In the genomic region with DNA sequence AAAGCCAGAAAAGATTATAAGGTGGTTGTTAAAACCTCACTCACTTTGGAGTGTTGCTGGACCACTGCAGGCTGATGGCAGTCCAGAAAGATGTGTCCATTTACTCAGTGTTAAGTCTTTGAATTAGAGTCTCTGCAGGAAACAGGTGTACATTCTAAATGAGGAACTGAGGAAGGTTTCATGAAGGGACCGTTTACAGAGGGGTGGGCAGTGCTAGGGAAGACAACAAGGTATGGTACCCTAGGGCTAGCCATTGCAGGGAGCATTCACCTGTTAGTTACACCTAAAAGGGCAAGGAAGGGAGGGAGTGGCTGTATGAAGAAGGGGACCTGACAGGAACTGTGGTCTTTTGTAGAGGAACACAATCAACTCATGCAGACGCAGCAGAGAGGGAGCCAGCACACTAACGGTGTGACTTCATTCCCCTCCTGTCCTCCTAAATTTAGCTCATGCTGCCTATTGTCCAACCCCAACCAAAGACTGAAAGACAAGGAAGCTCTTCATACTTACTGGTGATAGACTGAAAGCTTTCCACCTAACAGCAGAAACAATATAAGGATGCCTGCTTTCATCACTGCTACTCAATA, we compare ENCODE assay signal across 19 cellular contexts. TPM values are rescaled to one million over a fixed set of nuclear protein-coding genes. Genes with fewer than 3 reads are reported as not detected.
DNase-seq lines count a peak whose midpoint lies in the region; ATAC-seq, FAIRE-seq and TF ChIP-seq lines count a peak whose summit lies in the region.
"Had no signal": no experiment of that assay in that cellular context is flagged by ENCODE, and none has a peak within 500 bp of the region (broad histone marks: within the 10 kb centered on the region; RNA-seq: fewer than 3 reads in every experiment).

No MANE protein-coding gene starts in this region.

- WGBS in HepG2 (ENCODE audit: low lambda C conversion rate): 0% methylated on average over 3 of the region's 3 CpGs

- FAIRE-seq in HepG2 (lab: Jason Lieb, UNC): no peak
- FAIRE-seq: colon, urothelium cell line had no signal

- H3K9ac ChIP-seq in BLaER1 treated with 17β-estradiol and CSF1 and Interleukin-3, amounts not matched to agents 10 nM and 100 nM: no peak overlapping the region
- no peak overlapping the region for H3K9ac ChIP-seq in Loucy (ENCODE audit: low read depth, low read length, poor library complexity, severe bottlenecking)
- no peak overlapping the region for H3K9ac ChIP-seq in HepG2 (ENCODE audit: insufficient read depth, low read depth, low read length)

- intact Hi-C loops in HepG2 (cut with micrococcal nuclease; ENCODE audit: unreplicated experiment): no loop called here

- TF ChIP-seq RAD21 in HepG2 (CRISPR knock-in tag; IDR thresholded peaks at IDR 0.05): no peak

- CTCF ChIA-PET in HepG2 (lab: Yijun Ruan, JAX; ENCODE audit: low intra/inter-chr PET ratio, low total read pairs): no interaction called here

- DNase-seq in GM19238 (ENCODE audit: insufficient read length, low spot score) (peak; percentile 20), HepG2 (ENCODE audit: low spot score) (no peak), NCI-H2227 (lab: John Stamatoyannopoulos, UW; ENCODE audit: unreplicated experiment) (no peak)
- DNase-seq in activated T-cell treated with anti-CD3 and anti-CD28 coated beads, Interleukin-2, amount 50 U/mL, for 48 hours: no peak
- DNase-seq: activated naive CD8-positive, alpha-beta T cell treated with anti-CD3 and anti-CD28 coated beads, Interleukin-2, amount 50 U/mL, for 24 hours; Calu3; mesenchymal stem cell; NCI-H1105 treated with DMSO at 0.1 percent for 48 hours; NCI-H446 treated with DMSO at 0.1 percent for 48 hours; posterior cingulate gyrus; SHP77 treated with DMSO at 0.1 percent for 48 hours; WERI-Rb-1 had no signal

- in situ Hi-C loops in HepG2 (cut with HindIII; ENCODE audit: extremely low pct_ligation_motif_present, low pct_unique_long_range_greater_than_20kb): no loop called here

- TF ChIP-seq POLR2A in HepG2 (IDR thresholded peaks at IDR 0.05; ENCODE audit: insufficient read depth in 1 of 2, low read depth in 2 of 2, low read length in 2 of 2): no peak

- no peaks in the 10 kb centered on the region for H3K36me3 ChIP-seq in BLaER1 treated with 17β-estradiol and CSF1 and Interleukin-3, amounts not matched to agents 10 nM and 100 nM
- H3K36me3 ChIP-seq in Loucy (ENCODE audit: insufficient read depth, low read length) (no peaks in the 10 kb centered on the region), HepG2 (replicated peaks in 1 of 2; ENCODE audit: control insufficient read depth in 1 of 2, insufficient read depth in 2 of 2, low read length in 2 of 2) (no peaks in the 10 kb centered on the region)
- H3K36me3 ChIP-seq: WERI-Rb-1 had no signal

- H3K4me3 ChIP-seq in BLaER1 treated with 17β-estradiol and CSF1 and Interleukin-3, amounts not matched to agents 10 nM and 100 nM: no peak overlapping the region
- no peak overlapping the region for H3K4me3 ChIP-seq in Loucy (ENCODE audit: low read length, poor library complexity, severe bottlenecking)
- no peak overlapping the region for H3K4me3 ChIP-seq in HepG2 (replicated peaks in 1 of 3; ENCODE audit: insufficient read depth in 1 of 3, low read depth in 2 of 3, low read length in 3 of 3)

- TF ChIP-seq EP300 in HepG2 (IDR thresholded peaks at IDR 0.05; ENCODE audit: low read depth in 2 of 2, low read length in 2 of 2): no peak
- TF ChIP-seq EP300 in HepG2 (CRISPR knock-in tag; IDR thresholded peaks at IDR 0.05; ENCODE audit: borderline replicate concordance): no peak

- peak; percentile 42 for ATAC-seq in HG02798 (IDR thresholded peaks at IDR 0.05; ENCODE audit: poor library complexity, unreplicated experiment)
- ATAC-seq in HepG2: no peak
- no peak for ATAC-seq in HG03521 (IDR thresholded peaks at IDR 0.05; ENCODE audit: unreplicated experiment)
- ATAC-seq: activated naive CD8-positive, alpha-beta T cell treated with anti-CD3 and anti-CD28 coated beads, Interleukin-2, amount 50 U/mL, for 24 hours had no signal

- H2AFZ ChIP-seq in Loucy (ENCODE audit: low read length) (peak overlapping the region; percentile 56), HepG2 (ENCODE audit: low read length) (no peak overlapping the region)

- peak overlapping the region in 9 of 11 experiments; percentile 5 to 71 (median 54); a peak in 16 of 22 replicates for H3K4me2 ChIP-seq in BLaER1 treated with 17β-estradiol and CSF1 and Interleukin-3, amounts not matched to agents 10 nM and 100 nM
- H3K4me2 ChIP-seq in Loucy (ENCODE audit: low read depth, low read length, poor library complexity, severe bottlenecking): no peak overlapping the region
- H3K4me2 ChIP-seq in HepG2 (ENCODE audit: low read depth, low read length): no peak overlapping the region

- H3K27ac ChIP-seq in BLaER1 treated with 17β-estradiol and CSF1 and Interleukin-3, amounts not matched to agents 10 nM and 100 nM: no peak overlapping the region
- H3K27ac ChIP-seq in HepG2 (ENCODE audit: extremely low read length, insufficient read depth, low read length): no peak overlapping the region
- H3K27ac ChIP-seq: WERI-Rb-1 had no signal

- H3K27me3 ChIP-seq in BLaER1 treated with 17β-estradiol and CSF1 and Interleukin-3, amounts not matched to agents 10 nM and 100 nM: no peaks in the 10 kb centered on the region
- no peaks in the 10 kb centered on the region for H3K27me3 ChIP-seq in Loucy (ENCODE audit: insufficient read depth, low read length, poor library complexity, severe bottlenecking)
- peaks cover 0 to 9% of the 10 kb centered on the region in 2 experiments; a peak in 2 of 5 replicates for H3K27me3 ChIP-seq in HepG2 (ENCODE audit: control insufficient read depth in 1 of 2, insufficient read depth in 2 of 2, low read length in 2 of 2)

- peaks cover 11 to 24% (median 18%) of the 10 kb centered on the region in 10 experiments for H3K4me1 ChIP-seq in BLaER1 treated with 17β-estradiol and CSF1 and Interleukin-3, amounts not matched to agents 10 nM and 100 nM
- H3K4me1 ChIP-seq in Loucy (ENCODE audit: insufficient read depth, low read length, poor library complexity, severe bottlenecking) (peaks cover 12% of the 10 kb centered on the region), HepG2 (ENCODE audit: insufficient read depth, low read length) (no peaks in the 10 kb centered on the region)

- no peaks in the 10 kb centered on the region for H4K20me1 ChIP-seq in BLaER1 treated with 17β-estradiol and CSF1 and Interleukin-3, amounts not matched to agents 10 nM and 100 nM
- H4K20me1 ChIP-seq in Loucy (ENCODE audit: insufficient read depth, low read length, poor library complexity, severe bottlenecking): no peaks in the 10 kb centered on the region
- no peaks in the 10 kb centered on the region for H4K20me1 ChIP-seq in HepG2 (ENCODE audit: insufficient read depth, low read length)

- no peaks in the 10 kb centered on the region for H3F3A ChIP-seq in Loucy (ENCODE audit: low read depth)

- 0 out of 22 replicates have a peak, but pooled peaks cover 0 to 5% (median 0%) of the 10 kb centered on the region in 11 experiments for H3K9me3 ChIP-seq in BLaER1 treated with 17β-estradiol and CSF1 and Interleukin-3, amounts not matched to agents 10 nM and 100 nM (replicated peaks in 1 of 11)
- H3K9me3 ChIP-seq in Loucy (ENCODE audit: insufficient read depth, low read depth, low read length) (no peaks in the 10 kb centered on the region), HepG2 (ENCODE audit: low read length) (no peaks in the 10 kb centered on the region)

- BruUV-seq in HepG2 (replicated peaks; lab: Mats Ljungman, UMichigan): no TSS peak

- H3K79me2 ChIP-seq in Loucy (ENCODE audit: insufficient read depth, low read length): no peaks in the 10 kb centered on the region
- no peaks in the 10 kb centered on the region for H3K79me2 ChIP-seq in HepG2 (ENCODE audit: insufficient read depth, low read length)

- POLR2A ChIA-PET in HepG2 (lab: Yijun Ruan, JAX): no interaction called here

- TF ChIP-seq CTCF in Loucy (conservative IDR thresholded peaks at IDR 0.05; ENCODE audit: low read length) (no peak), HepG2 (CRISPR knock-in tag; IDR thresholded peaks at IDR 0.05) (no peak)

- H3K9me2 ChIP-seq in Loucy (replicated peaks; ENCODE audit: low read depth, low read length): no peaks in the 10 kb centered on the region

RNA-seq across cellular contexts. Expression of gene PAX5, which starts 32.2 kb away (rescaled TPM):
- not detected in 2 replicates for total RNA-seq in HepG2 (2016; rRNA removed; fragmentation: Illumina TruSeq; extraction: Trizol)
- not detected in 2 replicates for total RNA-seq in HepG2 (2016; cell fraction: cytosol; rRNA removed; fragmentation: Illumina TruSeq; extraction: Trizol; ENCODE audit: low read depth)
- not detected in 2 replicates for total RNA-seq in HepG2 (2016; cell fraction: insoluble cytoplasmic fraction; rRNA removed; fragmentation: Illumina TruSeq; extraction: Trizol)
- total RNA-seq in HepG2 (2016; cell fraction: membrane; rRNA removed; fragmentation: Illumina TruSeq; extraction: Trizol): not detected in 2 replicates
- not detected in 2 replicates for total RNA-seq in HepG2 (2016; cell fraction: nucleus; rRNA removed; fragmentation: Illumina TruSeq; extraction: Trizol)
- not detected in 2 replicates for polyA plus RNA-seq in HepG2 (2011; rRNA removed)
- not detected in 2 replicates for polyA plus RNA-seq in HepG2 (2011; cell fraction: cytosol; rRNA removed)
- 0.02 and 0.11 TPM in 2 replicates for polyA plus RNA-seq in HepG2 (2011; cell fraction: nucleus; rRNA removed)
- not detected in 2 replicates for polyA plus RNA-seq in HepG2 (2012)
- not detected in 2 replicates for polyA plus RNA-seq in HepG2 (2016; cell fraction: cytosol; fragmentation: Illumina TruSeq; extraction: Trizol; ENCODE audit: low read depth)
- polyA plus RNA-seq in HepG2 (2016; cell fraction: insoluble cytoplasmic fraction; fragmentation: Illumina TruSeq; extraction: Trizol; ENCODE audit: low read depth): not detected in 2 replicates
- not detected in 2 replicates for polyA plus RNA-seq in HepG2 (2016; cell fraction: membrane; fragmentation: Illumina TruSeq; extraction: Trizol; ENCODE audit: low read depth)
- not detected in 2 replicates for polyA plus RNA-seq in HepG2 (2016; cell fraction: nucleus; fragmentation: Illumina TruSeq; extraction: Trizol; ENCODE audit: insufficient read depth, low read depth)
- 0.02 TPM in 1 of 2 replicates, not detected in the other for polyA minus RNA-seq in HepG2 (2011; rRNA and poly(A)+ RNA removed; ENCODE audit: low replicate concordance)
- polyA minus RNA-seq in HepG2 (2011; cell fraction: cytosol; rRNA and poly(A)+ RNA removed): not detected in 2 replicates
- not detected in 2 replicates for polyA minus RNA-seq in HepG2 (2011; cell fraction: nucleus; rRNA and poly(A)+ RNA removed)
- total RNA-seq: Calu3, HT-29 had no signal

RNA-seq across cellular contexts. Expression of gene ZCCHC7, which starts 54.1 kb away (rescaled TPM):
- total RNA-seq in HepG2 (2016; rRNA removed; fragmentation: Illumina TruSeq; extraction: Trizol): 13.6 and 15.9 TPM in 2 replicates
- 41.0 and 45.3 TPM in 2 replicates for total RNA-seq in HepG2 (2016; cell fraction: cytosol; rRNA removed; fragmentation: Illumina TruSeq; extraction: Trizol; ENCODE audit: low read depth)
- 12.7 and 14.9 TPM in 2 replicates for total RNA-seq in HepG2 (2016; cell fraction: insoluble cytoplasmic fraction; rRNA removed; fragmentation: Illumina TruSeq; extraction: Trizol)
- 16.7 and 18.8 TPM in 2 replicates for total RNA-seq in HepG2 (2016; cell fraction: membrane; rRNA removed; fragmentation: Illumina TruSeq; extraction: Trizol)
- 19.4 and 21.0 TPM in 2 replicates for total RNA-seq in HepG2 (2016; cell fraction: nucleus; rRNA removed; fragmentation: Illumina TruSeq; extraction: Trizol)
- 11.3 and 19.3 TPM in 2 replicates for polyA plus RNA-seq in HepG2 (2011; rRNA removed)
- polyA plus RNA-seq in HepG2 (2011; cell fraction: cytosol; rRNA removed): 10.0 and 12.0 TPM in 2 replicates
- 7.8 and 10.0 TPM in 2 replicates for polyA plus RNA-seq in HepG2 (2011; cell fraction: nucleus; rRNA removed)
- polyA plus RNA-seq in HepG2 (2012): 11.7 and 13.3 TPM in 2 replicates
- 2.0 and 2.1 TPM in 2 replicates for polyA plus RNA-seq in HepG2 (2016; cell fraction: cytosol; fragmentation: Illumina TruSeq; extraction: Trizol; ENCODE audit: low read depth)
- 14.4 and 18.0 TPM in 2 replicates for polyA plus RNA-seq in HepG2 (2016; cell fraction: insoluble cytoplasmic fraction; fragmentation: Illumina TruSeq; extraction: Trizol; ENCODE audit: low read depth)
- polyA plus RNA-seq in HepG2 (2016; cell fraction: membrane; fragmentation: Illumina TruSeq; extraction: Trizol; ENCODE audit: low read depth): 4.1 and 4.7 TPM in 2 replicates
- 9.4 and 12.5 TPM in 2 replicates for polyA plus RNA-seq in HepG2 (2016; cell fraction: nucleus; fragmentation: Illumina TruSeq; extraction: Trizol; ENCODE audit: insufficient read depth, low read depth)
- polyA minus RNA-seq in HepG2 (2011; rRNA and poly(A)+ RNA removed; ENCODE audit: low replicate concordance): 26.5 and 26.9 TPM in 2 replicates
- 14.2 and 21.8 TPM in 2 replicates for polyA minus RNA-seq in HepG2 (2011; cell fraction: cytosol; rRNA and poly(A)+ RNA removed)
- 39.1 and 44.0 TPM in 2 replicates for polyA minus RNA-seq in HepG2 (2011; cell fraction: nucleus; rRNA and poly(A)+ RNA removed)

Comparison
In these comparisons a context has a peak if more than half of its experiments do, and no peak if none do; other contexts are left out.
1. H3K4me2 ChIP-seq: peak in BLaER1 treated with 17β-estradiol and CSF1 and Interleukin-3, amounts not matched to agents 10 nM and 100 nM (9 of 11); none in Loucy (single experiment) and HepG2 (single experiment).